ENCODE assay signal across 1 cellular context in the genomic region with DNA sequence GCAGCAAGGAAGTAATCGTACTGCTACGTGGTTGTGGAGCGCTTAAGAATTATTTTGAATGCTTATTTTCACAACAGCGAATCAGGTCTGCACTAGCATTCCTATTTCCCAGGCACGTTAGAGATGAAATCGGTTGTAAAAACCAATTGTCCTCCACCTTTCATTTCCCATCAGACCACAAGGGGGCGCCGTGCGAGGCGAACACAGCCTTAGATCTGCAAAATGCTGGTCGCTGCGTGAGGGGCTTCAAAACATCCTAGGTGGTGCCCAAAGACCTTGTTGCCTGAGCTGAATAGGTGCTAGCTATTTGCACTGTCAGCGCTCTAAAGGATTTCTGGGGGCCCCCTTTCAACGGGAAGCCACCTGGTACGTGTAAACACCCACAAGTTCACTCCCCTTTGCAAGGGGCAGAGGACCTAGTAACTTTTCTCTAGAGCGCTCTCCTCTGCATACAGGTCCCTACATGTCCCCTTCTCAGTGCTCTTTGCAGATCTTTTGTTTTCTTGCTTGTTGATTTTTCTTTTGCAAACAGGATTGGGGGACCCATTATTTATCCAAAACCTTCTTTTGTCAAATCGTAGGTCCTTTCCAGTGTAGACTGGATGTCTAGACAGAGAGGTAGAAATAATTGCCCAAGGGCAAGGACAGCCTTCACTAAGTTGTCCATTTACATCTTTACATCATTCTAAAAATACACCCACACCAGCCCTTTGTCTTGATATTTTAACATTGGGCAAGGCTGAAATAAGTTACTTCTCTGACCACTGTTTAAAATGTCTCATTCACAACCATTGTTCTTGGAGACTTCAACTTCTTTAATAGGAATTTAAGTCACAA.
TF ChIP-seq lines count a peak whose summit lies in the region.

No MANE protein-coding gene starts in this region.

TF ChIP-seq in H1, 55 proteins besides CTCF, POLR2A, EP300 and RAD21:
- TF ChIP-seq SAP30 (IDR thresholded peaks at IDR 0.05; ENCODE audit: insufficient read depth, insufficient replicate concordance, low read length) (no peak), KDM1A (IDR thresholded peaks at IDR 0.05; ENCODE audit: borderline replicate concordance, low read length) (0 out of 2 replicates have a peak, but pooled peaks have one; percentile 9), TAF1 (IDR thresholded peaks at IDR 0.05; ENCODE audit: low read depth, low read length) (0 out of 2 replicates have a peak, but pooled peaks have one; percentile 20), KDM5A (IDR thresholded peaks at IDR 0.05; ENCODE audit: low read length) (no peak), CEBPB (IDR thresholded peaks at IDR 0.05; ENCODE audit: low read depth, low read length) (no peak), GABPA (IDR thresholded peaks at IDR 0.05; ENCODE audit: borderline replicate concordance, insufficient read depth, low read length) (0 out of 2 replicates have a peak, but pooled peaks have one; percentile 41), YY1 (IDR thresholded peaks at IDR 0.05; ENCODE audit: low read depth, low read length) (0 out of 2 replicates have a peak, but pooled peaks have one; percentile 35), CHD2 (IDR thresholded peaks at IDR 0.05; ENCODE audit: low read length) (no peak), KDM4A (IDR thresholded peaks at IDR 0.05; ENCODE audit: low read depth, low read length, severe bottlenecking) (peak; percentile 38)
- TF ChIP-seq, protein P1, sequence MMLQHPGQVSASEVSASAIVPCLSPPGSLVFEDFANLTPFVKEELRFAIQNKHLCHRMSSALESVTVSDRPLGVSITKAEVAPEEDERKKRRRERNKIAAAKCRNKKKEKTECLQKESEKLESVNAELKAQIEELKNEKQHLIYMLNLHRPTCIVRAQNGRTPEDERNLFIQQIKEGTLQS (IDR thresholded peaks at IDR 0.05; ENCODE audit: insufficient read depth, low read depth, low read length) = no peak
